26 cellular contexts compared by ENCODE assay signal in genomic region chr17:35725058-35725457, GRCh38. TPM values are rescaled to one million over a fixed set of nuclear protein-coding genes. Genes with fewer than 3 reads are reported as not detected.
"Had no signal": no experiment of that assay in that cellular context is flagged by ENCODE, and none has a peak within 500 bp of the region (broad histone marks: within the 10 kb centered on the region; RNA-seq: fewer than 3 reads in every experiment).

No MANE protein-coding gene starts in this region.

- H3K27me3 ChIP-seq: breast epithelium had no signal

- H2AFZ ChIP-seq: PC-9 had no signal

- H3K27ac ChIP-seq: PC-9 had no signal

- H3K4me3 Mint-ChIP-seq: activated B cell treated with CpG ODN at 0.5 μM for 24 hours; activated CD4-positive, alpha-beta T cell treated with anti-CD3 and anti-CD28 coated beads, Interleukin-2, amount 10 ng/mL, durations not matched to agents 24 days and 14 days; activated CD8-positive, alpha-beta memory T cell treated with anti-CD3 and anti-CD28 coated beads, Interleukin-2, amount 10 ng/mL, durations not matched to agents 7 days and 5 days; activated naive CD4-positive, alpha-beta T cell treated with anti-CD3 and anti-CD28 coated beads, Interleukin-2, amount 50 U/mL, for 24 hours; activated T-cell treated with anti-CD3 and anti-CD28 coated beads, Interleukin-2, amount 50 U/mL, for 24 hours; activated T-helper 1 cell treated with anti-CD3 and anti-CD28 coated beads, Interleukin-12 subunit alpha, Interleukin-12 subunit beta, Interleukin-2, Interleukin-4 antibody, amounts not matched to agents 30 ng/mL and 10 ng/mL and 1 ng/mL, durations not matched to agents 14 hours and 24 hours and 36 hours; T-cell had no signal

- H3K4me3 ChIP-seq: breast epithelium, K562, PC-9 had no signal

- H3K9me3 ChIP-seq: breast epithelium had no signal

- H3K4me1 Mint-ChIP-seq: activated B cell treated with CpG ODN at 0.5 μM for 24 hours; activated CD4-positive, alpha-beta T cell treated with anti-CD3 and anti-CD28 coated beads, Interleukin-2, amount 10 ng/mL, durations not matched to agents 24 days and 14 days had no signal

- H3K4me2 ChIP-seq: PC-9 had no signal

- H3K27me3 Mint-ChIP-seq: activated B cell treated with CpG ODN at 0.5 μM for 24 hours; activated CD4-positive, alpha-beta T cell treated with anti-CD3 and anti-CD28 coated beads, Interleukin-2, amount 10 ng/mL, durations not matched to agents 24 days and 14 days; activated CD8-positive, alpha-beta memory T cell treated with anti-CD3 and anti-CD28 coated beads, Interleukin-2, amount 10 ng/mL, durations not matched to agents 7 days and 5 days; activated naive CD4-positive, alpha-beta T cell treated with anti-CD3 and anti-CD28 coated beads, Interleukin-2, amount 50 U/mL, for 24 hours; activated T-cell treated with anti-CD3 and anti-CD28 coated beads, Interleukin-2, amount 50 U/mL, for 24 hours; T-cell had no signal

- H3K27ac Mint-ChIP-seq: activated B cell treated with CpG ODN at 0.5 μM for 24 hours; activated CD4-positive, alpha-beta T cell treated with anti-CD3 and anti-CD28 coated beads, Interleukin-2, amount 10 ng/mL, durations not matched to agents 24 days and 14 days; activated CD8-positive, alpha-beta memory T cell treated with anti-CD3 and anti-CD28 coated beads, Interleukin-2, amount 10 ng/mL, durations not matched to agents 7 days and 5 days; activated naive CD4-positive, alpha-beta T cell treated with anti-CD3 and anti-CD28 coated beads, Interleukin-2, amount 50 U/mL, for 24 hours; activated T-cell treated with anti-CD3 and anti-CD28 coated beads, Interleukin-2, amount 50 U/mL, for 24 hours; activated T-helper 1 cell treated with anti-CD3 and anti-CD28 coated beads, Interleukin-12 subunit alpha, Interleukin-12 subunit beta, Interleukin-2, Interleukin-4 antibody, amounts not matched to agents 30 ng/mL and 10 ng/mL and 1 ng/mL, durations not matched to agents 14 hours and 24 hours and 36 hours; T-cell had no signal

- DNase-seq: activated B cell treated with CpG ODN at 0.5 μM for 24 hours; activated CD4-positive, alpha-beta T cell treated with anti-CD3 and anti-CD28 coated beads for 1 hour; activated CD4-positive, alpha-beta T cell treated with anti-CD3 and anti-CD28 coated beads, Interleukin-2, amount 10 ng/mL, durations not matched to agents 24 days and 14 days; activated CD4-positive, alpha-beta T cell treated with anti-CD3 and anti-CD28 coated beads, Interleukin-2, amount 50 U/mL, for 48 hours; activated CD8-positive, alpha-beta memory T cell treated with anti-CD3 and anti-CD28 coated beads, Interleukin-2, amount 10 ng/mL, durations not matched to agents 7 days and 5 days; activated effector memory CD4-positive, alpha-beta T cell treated with Interleukin-2 at 50 U/mL for 16 hours; activated naive CD4-positive, alpha-beta T cell; activated T-cell treated with anti-CD3 and anti-CD28 coated beads, Interleukin-2, amount 50 U/mL, for 24 hours; aorta; Karpas-422; NCI-H1105 treated with DMSO at 0.1 percent for 48 hours; NCI-H1436 treated with DMSO at 0.1 percent for 48 hours; NCI-H187; NCI-H2081; NCI-H510A treated with DMSO at 0.1 percent for 48 hours; NCI-H69; PC-9; SHP77 treated with DMSO at 0.1 percent for 48 hours; T-cell; T-helper 2 cell; T1000 had no signal

- H3K4me1 ChIP-seq: breast epithelium had no signal

- H3K9me3 Mint-ChIP-seq: activated B cell treated with CpG ODN at 0.5 μM for 24 hours; activated CD4-positive, alpha-beta T cell treated with anti-CD3 and anti-CD28 coated beads, Interleukin-2, amount 10 ng/mL, durations not matched to agents 24 days and 14 days; activated naive CD4-positive, alpha-beta T cell treated with anti-CD3 and anti-CD28 coated beads, Interleukin-2, amount 50 U/mL, for 24 hours; activated T-cell treated with anti-CD3 and anti-CD28 coated beads, Interleukin-2, amount 50 U/mL, for 24 hours; activated T-helper 1 cell treated with anti-CD3 and anti-CD28 coated beads, Interleukin-12 subunit alpha, Interleukin-12 subunit beta, Interleukin-2, Interleukin-4 antibody, amounts not matched to agents 30 ng/mL and 10 ng/mL and 1 ng/mL, durations not matched to agents 14 hours and 24 hours and 36 hours; T-cell had no signal

- ATAC-seq: activated CD8-positive, alpha-beta memory T cell treated with anti-CD3 and anti-CD28 coated beads, Interleukin-2, amount 10 ng/mL, durations not matched to agents 7 days and 5 days; K562; T-cell had no signal

- H3K36me3 ChIP-seq: breast epithelium had no signal

RNA-seq across cellular contexts. Expression of gene GAS2L2, which starts 28.0 kb away (rescaled TPM):
- total RNA-seq: activated B cell treated with CpG ODN at 0.5 μM for 24 hours; activated CD4-positive, alpha-beta T cell treated with anti-CD3 and anti-CD28 coated beads, Interleukin-2, amount 10 ng/mL, durations not matched to agents 24 days and 14 days; activated CD8-positive, alpha-beta memory T cell treated with anti-CD3 and anti-CD28 coated beads, Interleukin-2, amount 10 ng/mL, durations not matched to agents 7 days and 5 days; aorta; K562; PC-9; SK-MEL-5 had no signal
- polyA plus RNA-seq: K562 had no signal

RNA-seq across cellular contexts. Expression of gene C17orf50, which starts 35.6 kb away (rescaled TPM):
- total RNA-seq: activated B cell treated with CpG ODN at 0.5 μM for 24 hours; activated CD4-positive, alpha-beta T cell treated with anti-CD3 and anti-CD28 coated beads, Interleukin-2, amount 10 ng/mL, durations not matched to agents 24 days and 14 days; activated CD8-positive, alpha-beta memory T cell treated with anti-CD3 and anti-CD28 coated beads, Interleukin-2, amount 10 ng/mL, durations not matched to agents 7 days and 5 days; activated T-helper 1 cell treated with anti-CD3 and anti-CD28 coated beads, Interleukin-12 subunit alpha, Interleukin-12 subunit beta, Interleukin-2, Interleukin-4 antibody, amounts not matched to agents 30 ng/mL and 10 ng/mL and 1 ng/mL, durations not matched to agents 14 hours and 24 hours and 36 hours; aorta; breast epithelium; K562; PC-9; SK-MEL-5; T-cell had no signal
- polyA plus RNA-seq: aorta, K562 had no signal
